ENCODE assay signal across 16 cellular contexts in genomic region chr2:129747500-129748125, GRCh38.
"Had no signal": no experiment of that assay in that cellular context is flagged by ENCODE, and none has a peak within 500 bp of the region (broad histone marks: within the 10 kb centered on the region; RNA-seq: fewer than 3 reads in every experiment).

No MANE protein-coding gene starts in this region.

- H3K27ac ChIP-seq: gastrocnemius medialis, heart right ventricle, right atrium auricular region, sigmoid colon, skin epidermis, testis had no signal

- H3K36me3 Mint-ChIP-seq: naive thymus-derived CD8-positive, alpha-beta T cell had no signal

- H3K27ac Mint-ChIP-seq: naive thymus-derived CD8-positive, alpha-beta T cell; stimulated activated naive CD8-positive, alpha-beta T cell treated with anti-CD3 and anti-CD28 coated beads, Interleukin-15, Interleukin-2, amounts not matched to agents 100 ng/mL and 50 ng/mL, for 24 hours had no signal

- H3K4me1 Mint-ChIP-seq: naive thymus-derived CD8-positive, alpha-beta T cell had no signal

- H3K27me3 ChIP-seq: gastrocnemius medialis, right atrium auricular region, sigmoid colon, testis had no signal

- ATAC-seq: gastrocnemius medialis; mucosa of descending colon; naive thymus-derived CD8-positive, alpha-beta T cell had no signal

- H3K4me3 ChIP-seq: gastrocnemius medialis, heart right ventricle, mucosa of descending colon, right atrium auricular region, sigmoid colon, skin epidermis, testis had no signal

- H3K9me3 ChIP-seq: gastrocnemius medialis, mucosa of descending colon, sigmoid colon, testis had no signal

- H3K4me3 Mint-ChIP-seq: naive thymus-derived CD8-positive, alpha-beta T cell; stimulated activated naive CD8-positive, alpha-beta T cell treated with anti-CD3 and anti-CD28 coated beads, Interleukin-15, Interleukin-2, amounts not matched to agents 100 ng/mL and 50 ng/mL, for 24 hours had no signal

- H3K36me3 ChIP-seq: gastrocnemius medialis, heart right ventricle, right atrium auricular region, sigmoid colon had no signal

- H3K4me1 ChIP-seq: gastrocnemius medialis, heart right ventricle, right atrium auricular region, sigmoid colon, testis had no signal

- DNase-seq: cerebellar nuclear complex; dermis blood vessel endothelial cell; gastrocnemius medialis; heart right ventricle; kidney glomerular epithelial cell; mammary epithelial cell; mucosa of descending colon; naive thymus-derived CD8-positive, alpha-beta T cell; sigmoid colon; stimulated activated CD4-positive, alpha-beta T cell treated with anti-CD3 and anti-CD28 coated beads, Interleukin-12 subunit alpha, Interleukin-12 subunit beta, amount 100 ng/mL, for 4 hours; stimulated activated CD4-positive, alpha-beta T cell treated with anti-CD3 and anti-CD28 coated beads, Interleukin-2, amount 100 ng/mL, for 48 hours; testis; trophoblast cell had no signal
